ENCODE assay signal across 8 cellular contexts in the genomic region with DNA sequence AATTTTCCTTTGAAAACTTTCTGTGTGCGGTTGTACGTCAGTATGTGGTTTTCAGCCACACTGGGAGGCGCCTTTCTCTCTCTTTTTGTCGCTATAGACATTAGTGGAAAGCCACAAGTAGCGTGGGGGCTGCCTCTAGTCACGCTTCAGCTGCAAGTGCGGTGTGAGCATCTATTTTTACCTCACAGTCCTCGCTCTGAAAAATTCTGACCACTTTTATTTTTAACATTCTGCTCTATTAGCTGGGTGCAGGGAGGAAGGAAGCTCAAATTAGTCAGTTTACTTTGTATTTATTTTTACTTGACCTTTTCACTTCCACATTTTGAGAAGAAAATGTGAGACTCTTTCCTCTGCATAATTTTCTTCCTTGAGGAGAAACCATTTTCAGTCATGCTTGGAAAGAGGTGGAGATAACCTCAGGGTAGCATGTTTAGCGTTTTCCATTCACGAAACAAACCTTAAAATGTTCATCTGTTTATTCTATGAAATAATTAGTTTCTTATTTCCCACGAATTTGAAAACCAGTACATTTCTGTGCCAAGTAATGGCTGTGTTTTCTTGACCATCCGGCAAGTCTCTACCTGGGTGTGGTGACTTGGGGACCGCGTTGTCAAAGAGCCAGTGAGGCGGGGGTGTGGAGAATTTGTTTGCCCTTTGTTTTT. TPM values are rescaled to one million over a fixed set of nuclear protein-coding genes. Genes with fewer than 3 reads are reported as not detected.
DNase-seq lines count a peak whose midpoint lies in the region; ATAC-seq, FAIRE-seq and TF ChIP-seq lines count a peak whose summit lies in the region.

No MANE protein-coding gene starts in this region.

- no peak for DNase-seq in activated CD4-positive, CD25-positive, alpha-beta regulatory T cell (lab: John Stamatoyannopoulos, UW)
- DNase-seq in SIG-M5 treated with dmso at 0.1 percent for 504 hours (lab: John Stamatoyannopoulos, UW; ENCODE audit: unreplicated experiment) (peak; percentile 99), endothelial cell of umbilical vein (ENCODE audit: low read depth, low spot score) (peak; percentile 56), breast epithelium (ENCODE audit: low spot score in 2 of 2) (no peak), SK-N-DZ (ENCODE audit: low spot score) (no peak)
- peak; percentile 64 for DNase-seq in stimulated activated CD8-positive, alpha-beta memory T cell treated with anti-CD3 and anti-CD28 coated beads, Interleukin-4, amount 100 ng/mL, for 48 hours

- H3K27ac ChIP-seq in endothelial cell of umbilical vein (ENCODE audit: insufficient read depth, low read depth, low read length) (peak overlapping the region; percentile 85), breast epithelium (no peak overlapping the region)

- H3K4me1 ChIP-seq in endothelial cell of umbilical vein (ENCODE audit: control insufficient read depth, extremely low read depth, insufficient read depth, low read length) (peaks cover 31% of the 10 kb centered on the region), breast epithelium (no peaks in the 10 kb centered on the region)

- CTCF ChIA-PET in endothelial cell of umbilical vein (lab: Charles Lee): interaction anchor here (0.7 to 1.6 kb wide), 6 partner anchors 12 to 30 kb away, joined by 3 to 15 read pairs (median 4); no protein-coding TSS in a partner anchor

- H3K9me1 ChIP-seq in endothelial cell of umbilical vein (replicated peaks; ENCODE audit: control insufficient read depth, extremely low read depth, insufficient read depth, low read length): no peaks in the 10 kb centered on the region

- H4K20me1 ChIP-seq in endothelial cell of umbilical vein (replicated peaks; ENCODE audit: control insufficient read depth, extremely low read depth, insufficient read depth, low read length): no peaks in the 10 kb centered on the region

- H3K27me3 ChIP-seq in endothelial cell of umbilical vein (ENCODE audit: control insufficient read depth in 2 of 2, insufficient read depth in 2 of 2, low read length in 2 of 2) (no peaks in the 10 kb centered on the region), breast epithelium (no peaks in the 10 kb centered on the region)

- H3K4me3 ChIP-seq in endothelial cell of umbilical vein (replicated peaks in 1 of 3; ENCODE audit: insufficient read depth in 1 of 3, low read depth in 1 of 3, low read length in 3 of 3) (peak overlapping the region in 2 of 3 experiments; percentile 4 to 43), breast epithelium (no peak overlapping the region)

- TF ChIP-seq POLR2A in endothelial cell of umbilical vein (IDR thresholded peaks at IDR 0.05; ENCODE audit: low read depth, low read length): no peak
- TF ChIP-seq POLR2A in breast epithelium (IDR thresholded peaks at IDR 0.05): no peak

- FAIRE-seq in endothelial cell of umbilical vein (lab: Jason Lieb, UNC): peak; percentile 95

- POLR2A ChIA-PET in endothelial cell of umbilical vein (lab: Charles Lee): no interaction called here

- H3K9ac ChIP-seq in endothelial cell of umbilical vein (replicated peaks; ENCODE audit: extremely low read depth, insufficient read depth, low read length): peak overlapping the region; percentile 62

- peak overlapping the region; percentile 21 for H2AFZ ChIP-seq in endothelial cell of umbilical vein (ENCODE audit: low read depth, low read length)

- dilution Hi-C loops in endothelial cell of umbilical vein (cut with MboI; ENCODE audit: extremely low pct_ligation_motif_present, low sequenced_read_pairs): no loop called here

- H3K9me3 ChIP-seq in endothelial cell of umbilical vein (replicated peaks; ENCODE audit: control insufficient read depth, insufficient read depth, low read length) (no peaks in the 10 kb centered on the region), breast epithelium (no peaks in the 10 kb centered on the region)

- intact Hi-C loops in endothelial cell of umbilical vein (cut with micrococcal nuclease): loop anchor here (1.0 kb wide), 1 partner anchor 8 kb away; no protein-coding TSS in a partner anchor
- intact Hi-C loops in breast epithelium (cut with DNase I; ENCODE audit: low total_unique reads): no loop called here

- ATAC-seq in activated CD4-positive, CD25-positive, alpha-beta regulatory T cell treated with anti-CD3 and anti-CD28 coated beads, Interleukin-2, amount 50 U/mL, for 24 hours: peak; percentile 74 to 78
- ATAC-seq in HG03045 (IDR thresholded peaks at IDR 0.05; ENCODE audit: unreplicated experiment): peak; percentile 71

- no TSS peak for BruUV-seq in endothelial cell of umbilical vein (replicated peaks; lab: Mats Ljungman, UMichigan)

- H3K4me2 ChIP-seq in endothelial cell of umbilical vein (ENCODE audit: insufficient read depth, low read length): peak overlapping the region; percentile 96

- no peak for TF ChIP-seq CTCF in endothelial cell of umbilical vein (IDR thresholded peaks at IDR 0.05; ENCODE audit: extremely low read depth in 1 of 2, insufficient read depth in 1 of 2, low read depth in 1 of 2, low read length in 2 of 2)
- no peak for TF ChIP-seq CTCF in breast epithelium (IDR thresholded peaks at IDR 0.05)

- H3K79me2 ChIP-seq in endothelial cell of umbilical vein (ENCODE audit: control insufficient read depth, insufficient read depth, low read length): peaks cover 29% of the 10 kb centered on the region

- no peaks in the 10 kb centered on the region for H3K36me3 ChIP-seq in endothelial cell of umbilical vein (ENCODE audit: control insufficient read depth in 2 of 2, extremely low read depth in 1 of 2, insufficient read depth in 2 of 2, low read length in 2 of 2)
- H3K36me3 ChIP-seq in breast epithelium: no peaks in the 10 kb centered on the region

TF ChIP-seq in endothelial cell of umbilical vein, 7 proteins besides CTCF, POLR2A, EP300 and RAD21:
- TF ChIP-seq JUN (IDR thresholded peaks at IDR 0.05; ENCODE audit: borderline replicate concordance, insufficient read depth, insufficient read length, low read depth) (peak; percentile 47), FOS (IDR thresholded peaks at IDR 0.05; ENCODE audit: borderline replicate concordance, insufficient read depth, low read length) (peak; percentile 30), EZH2 (IDR thresholded peaks at IDR 0.05; ENCODE audit: borderline replicate concordance, low read depth, low read length, severe bottlenecking) (no peak)

RNA-seq across cellular contexts. Expression of a gene that starts 35.6 kb away (rescaled TPM):
- total RNA-seq in endothelial cell of umbilical vein (54.3 and 55.5 TPM in 2 replicates), breast epithelium (10 to 100 TPM; 19.9 to 21.3 (median 20.0) TPM)
- 17.8 and 32.5 TPM in 2 replicates for polyA plus RNA-seq in endothelial cell of umbilical vein
- polyA plus RNA-seq in endothelial cell of umbilical vein (2011; cell fraction: cytosol; rRNA removed): 17.4 and 18.8 TPM in 2 replicates
- polyA plus RNA-seq in endothelial cell of umbilical vein (2011; cell fraction: nucleus; rRNA removed): 88.3 and 92.8 TPM in 2 replicates
- 29.3 and 33.4 TPM in 2 replicates for polyA plus RNA-seq in endothelial cell of umbilical vein (2012)
- 41.5 and 43.3 TPM in 2 replicates for polyA minus RNA-seq in endothelial cell of umbilical vein
- polyA minus RNA-seq in endothelial cell of umbilical vein (2011; cell fraction: cytosol; rRNA and poly(A)+ RNA removed): 54.5 TPM
- 48.7 and 51.7 TPM in 2 replicates for polyA minus RNA-seq in endothelial cell of umbilical vein (2011; cell fraction: nucleus; rRNA and poly(A)+ RNA removed)
- 2.5 and 3.1 TPM in 2 replicates for polyA plus RNA-seq in SK-N-DZ (2014; cell fraction: cytosol; rRNA removed)
- 7.2 and 12.7 TPM in 2 replicates for polyA plus RNA-seq in SK-N-DZ (2014; cell fraction: nucleus; rRNA removed)

Comparison
In these comparisons a context has a peak if more than half of its experiments do, and no peak if none do; other contexts are left out.
1. DNase-seq: peak in SIG-M5 treated with dmso at 0.1 percent for 504 hours (single experiment), endothelial cell of umbilical vein (single experiment) and stimulated activated CD8-positive, alpha-beta memory T cell treated with anti-CD3 and anti-CD28 coated beads, Interleukin-4, amount 100 ng/mL, for 48 hours (single experiment); none in activated CD4-positive, CD25-positive, alpha-beta regulatory T cell (0 of 4), breast epithelium (0 of 2) and SK-N-DZ (single experiment).
2. H3K4me3 ChIP-seq: peak in endothelial cell of umbilical vein (2 of 3); none in breast epithelium (0 of 3).